Comparison of ENCODE assay signal across 31 cellular contexts in genomic region chr19:49518033-49518432, GRCh38. TPM values are rescaled to one million over a fixed set of nuclear protein-coding genes. Genes with fewer than 3 reads are reported as not detected.
"Had no signal": no experiment of that assay in that cellular context is flagged by ENCODE, and none has a peak within 500 bp of the region (broad histone marks: within the 10 kb centered on the region; RNA-seq: fewer than 3 reads in every experiment).

No MANE protein-coding gene starts in this region.

- H3K4me3 ChIP-seq: adrenal gland, body of pancreas, breast epithelium, SJCRH30 had no signal

- H3K9me3 ChIP-seq: adrenal gland, body of pancreas, breast epithelium, SJCRH30, SK-N-SH had no signal

- H3K36me3 ChIP-seq: breast epithelium, SJCRH30 had no signal

- H3K9ac ChIP-seq: SK-N-SH had no signal

- H3K4me2 ChIP-seq: SK-N-SH had no signal

- H3K27ac Mint-ChIP-seq: activated CD4-positive, alpha-beta T cell treated with anti-CD3 and anti-CD28 coated beads for 36 hours; activated CD8-positive, alpha-beta T cell treated with anti-CD3 and anti-CD28 coated beads, Interleukin-2, amount 10 ng/mL, durations not matched to agents 7 days and 5 days; activated naive CD4-positive, alpha-beta T cell treated with anti-CD3 and anti-CD28 coated beads for 36 hours; activated T-helper 1 cell treated with anti-CD3 and anti-CD28 coated beads, Interleukin-12 subunit alpha, Interleukin-12 subunit beta, Interleukin-2, Interleukin-4 antibody, amounts not matched to agents 30 ng/mL and 10 ng/mL and 1 ng/mL, durations not matched to agents 14 hours and 24 hours and 36 hours; T-helper 1 cell treated with Interleukin-12 subunit alpha and Interleukin-12 subunit beta and Interleukin-4 antibody, amounts not matched to agents 30 μg/mL and 1 μg/mL, for 36 hours; T-helper 2 cell treated with Interferon-gamma antibody and Interleukin-4, amounts not matched to agents 5 μg/mL and 100 μg/mL, for 36 hours had no signal

- H3K27ac ChIP-seq: body of pancreas, breast epithelium, SJCRH30 had no signal

- H3K36me3 Mint-ChIP-seq: activated naive CD4-positive, alpha-beta T cell treated with anti-CD3 and anti-CD28 coated beads, Interleukin-2, amount 50 U/mL, for 72 hours had no signal

- H3K27me3 ChIP-seq: adrenal gland, body of pancreas, breast epithelium, SJCRH30 had no signal

- DNase-seq: activated CD4-positive, alpha-beta T cell treated with anti-CD3 and anti-CD28 coated beads for 36 hours; activated CD4-positive, alpha-beta T cell treated with anti-CD3 and anti-CD28 coated beads, Interleukin-2, amount 10 ng/mL, durations not matched to agents 7 days and 5 days; activated CD4-positive, alpha-beta T cell treated with anti-CD3 and anti-CD28 coated beads, Interleukin-2, amount 50 U/mL, for 48 hours; activated CD8-positive, alpha-beta T cell treated with anti-CD3 and anti-CD28 coated beads, Interleukin-2, amount 10 ng/mL, durations not matched to agents 7 days and 5 days; activated gamma-delta T cell treated with Interleukin-2 at 50 U/mL for 16 hours; activated naive CD4-positive, alpha-beta T cell treated with anti-CD3 and anti-CD28 coated beads for 36 hours; activated T-cell treated with anti-CD3 and anti-CD28 coated beads, Interleukin-2, amount 50 U/mL, for 4 hours; adrenal gland; body of pancreas; cerebellar nuclear complex; Karpas-422; NCI-H1105; NCI-H1417 treated with DMSO at 0.1 percent for 48 hours; NCI-H187 treated with DMSO at 0.1 percent for 48 hours; NCI-H2081; NCI-H345; NCI-H524 treated with DMSO at 0.1 percent for 48 hours; SHP77; SJCRH30; SK-N-SH had no signal

- ATAC-seq: activated CD4-positive, alpha-beta T cell treated with anti-CD3 and anti-CD28 coated beads for 36 hours; activated CD4-positive, CD25-positive, alpha-beta regulatory T cell treated with anti-CD3 and anti-CD28 coated beads, Interleukin-2, amount 50 U/mL, for 24 hours; activated CD8-positive, alpha-beta T cell treated with anti-CD3 and anti-CD28 coated beads, Interleukin-2, amount 10 ng/mL, durations not matched to agents 7 days and 5 days; activated naive CD4-positive, alpha-beta T cell treated with anti-CD3 and anti-CD28 coated beads, Interleukin-2, amount 50 U/mL, for 72 hours; activated T-cell treated with anti-CD3 and anti-CD28 coated beads, Interleukin-2, amount 50 U/mL, for 4 hours; body of pancreas; Panc1; WTC11 had no signal

- H3K9me3 Mint-ChIP-seq: activated CD4-positive, alpha-beta T cell treated with anti-CD3 and anti-CD28 coated beads, Interleukin-2, amount 10 ng/mL, durations not matched to agents 7 days and 5 days; activated naive CD4-positive, alpha-beta T cell treated with anti-CD3 and anti-CD28 coated beads for 36 hours; activated naive CD4-positive, alpha-beta T cell treated with anti-CD3 and anti-CD28 coated beads, Interleukin-2, amount 50 U/mL, for 72 hours; activated T-cell treated with anti-CD3 and anti-CD28 coated beads, Interleukin-2, amount 50 U/mL, for 4 hours; activated T-helper 1 cell treated with anti-CD3 and anti-CD28 coated beads, Interleukin-12 subunit alpha, Interleukin-12 subunit beta, Interleukin-2, Interleukin-4 antibody, amounts not matched to agents 30 ng/mL and 10 ng/mL and 1 ng/mL, durations not matched to agents 14 hours and 24 hours and 36 hours; T-helper 1 cell treated with Interleukin-12 subunit alpha and Interleukin-12 subunit beta and Interleukin-4 antibody, amounts not matched to agents 30 μg/mL and 1 μg/mL, for 36 hours; T-helper 2 cell treated with Interferon-gamma antibody and Interleukin-4, amounts not matched to agents 5 μg/mL and 100 μg/mL, for 36 hours; WTC11 had no signal

- H3K27me3 Mint-ChIP-seq: activated CD4-positive, alpha-beta T cell treated with anti-CD3 and anti-CD28 coated beads for 36 hours; activated CD4-positive, alpha-beta T cell treated with anti-CD3 and anti-CD28 coated beads, Interleukin-2, amount 10 ng/mL, durations not matched to agents 7 days and 5 days had no signal

- FAIRE-seq: astrocyte, TTC549 had no signal

- H3K4me3 Mint-ChIP-seq: activated CD4-positive, alpha-beta T cell treated with anti-CD3 and anti-CD28 coated beads for 36 hours; activated CD4-positive, alpha-beta T cell treated with anti-CD3 and anti-CD28 coated beads, Interleukin-2, amount 10 ng/mL, durations not matched to agents 7 days and 5 days; activated CD8-positive, alpha-beta T cell treated with anti-CD3 and anti-CD28 coated beads, Interleukin-2, amount 10 ng/mL, durations not matched to agents 7 days and 5 days; activated naive CD4-positive, alpha-beta T cell treated with anti-CD3 and anti-CD28 coated beads for 36 hours; activated T-cell treated with anti-CD3 and anti-CD28 coated beads, Interleukin-2, amount 50 U/mL, for 4 hours; activated T-helper 1 cell treated with anti-CD3 and anti-CD28 coated beads, Interleukin-12 subunit alpha, Interleukin-12 subunit beta, Interleukin-2, Interleukin-4 antibody, amounts not matched to agents 30 ng/mL and 10 ng/mL and 1 ng/mL, durations not matched to agents 14 hours and 24 hours and 36 hours; T-helper 1 cell treated with Interleukin-12 subunit alpha and Interleukin-12 subunit beta and Interleukin-4 antibody, amounts not matched to agents 30 μg/mL and 1 μg/mL, for 36 hours; T-helper 2 cell treated with Interferon-gamma antibody and Interleukin-4, amounts not matched to agents 5 μg/mL and 100 μg/mL, for 36 hours; WTC11 had no signal

- H3K4me1 ChIP-seq: adrenal gland, breast epithelium, SJCRH30 had no signal

RNA-seq across cellular contexts. Expression of gene FCGRT, which starts 5.6 kb away (rescaled TPM):
- total RNA-seq: MCF 10A had no signal

RNA-seq across cellular contexts. Expression of gene RCN3, which starts 9.8 kb away (rescaled TPM):
- total RNA-seq: MCF 10A had no signal

RNA-seq across cellular contexts. Expression of gene FLT3LG, which starts 44.0 kb away (rescaled TPM):
- total RNA-seq: astrocyte had no signal
